Comparison of ENCODE assay signal across 8 cellular contexts in the genomic region with DNA sequence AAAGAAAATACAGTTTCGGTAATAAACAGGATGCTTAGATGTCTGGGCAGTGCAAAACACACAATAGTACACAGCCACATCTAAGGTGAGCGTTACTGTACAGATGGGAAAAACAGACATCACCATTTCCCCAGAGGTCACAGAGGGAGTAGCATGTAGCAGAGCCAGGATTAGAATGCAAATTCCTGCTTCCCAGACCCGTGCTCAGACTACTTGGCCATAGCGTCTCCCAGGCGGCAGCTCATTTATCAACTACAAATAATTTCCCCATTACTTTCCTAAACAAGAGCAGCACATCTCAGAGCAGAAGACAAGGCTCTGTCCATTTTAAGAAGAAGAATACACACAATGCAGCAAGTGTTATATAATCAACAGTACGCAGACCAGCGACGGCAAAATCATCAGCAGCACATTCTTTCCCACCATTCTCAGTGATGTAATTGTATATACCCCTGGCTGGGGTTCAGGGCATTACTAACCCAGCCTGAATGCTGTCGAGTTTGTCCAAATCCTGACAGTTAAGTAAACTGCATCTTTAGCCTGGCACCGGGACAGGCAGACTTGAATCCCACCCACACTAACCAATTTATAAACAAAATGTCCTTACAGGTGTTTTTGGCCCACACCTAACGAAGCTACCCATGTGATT.
DNase-seq lines count a peak whose midpoint lies in the region; ATAC-seq and TF ChIP-seq lines count a peak whose summit lies in the region.

No MANE protein-coding gene starts in this region.

- no peaks in the 10 kb centered on the region for H3K4me1 Mint-ChIP-seq in activated T-cell treated with anti-CD3 and anti-CD28 coated beads, Interleukin-2, amount 50 U/mL, for 4 hours (ENCODE audit: low read depth)

- intact Hi-C loops in psoas muscle (cut with DNase I), result no loop called here

- peaks cover 9% of the 10 kb centered on the region for H3K4me1 ChIP-seq in psoas muscle

- H3K27ac ChIP-seq in psoas muscle, result no peak overlapping the region

- peaks cover 0 to 7% of the 10 kb centered on the region in 2 donors for H3K36me3 ChIP-seq in psoas muscle (ENCODE audit: insufficient read depth in 1 of 2, low read depth in 1 of 2)

- no peaks in the 10 kb centered on the region for H3K9me3 ChIP-seq in psoas muscle

- H3K9me3 Mint-ChIP-seq in activated T-cell treated with anti-CD3 and anti-CD28 coated beads, Interleukin-2, amount 50 U/mL, for 4 hours, result no peaks in the 10 kb centered on the region

- 12 to 16% (median 15%) methylated on average over 11 of the region's 11 CpGs for WGBS in psoas muscle, 3 donors

- no peak overlapping the region for H3K4me3 Mint-ChIP-seq in activated T-cell treated with anti-CD3 and anti-CD28 coated beads, Interleukin-2, amount 50 U/mL, for 4 hours

- ATAC-seq in psoas muscle (peak in 3 of 4 donors; percentile 58 to 67 (median 59)), GM18867 (IDR thresholded peaks at IDR 0.05; ENCODE audit: unreplicated experiment) (no peak)
- no peak for ATAC-seq in activated T-cell treated with anti-CD3 and anti-CD28 coated beads, Interleukin-2, amount 50 U/mL, for 4 hours

- H3K27me3 Mint-ChIP-seq in activated T-cell treated with anti-CD3 and anti-CD28 coated beads, Interleukin-2, amount 50 U/mL, for 4 hours (ENCODE audit: low read depth), result no peaks in the 10 kb centered on the region

- H3K36me3 Mint-ChIP-seq in activated T-cell treated with anti-CD3 and anti-CD28 coated beads, Interleukin-2, amount 50 U/mL, for 4 hours (ENCODE audit: insufficient read depth), result no peaks in the 10 kb centered on the region

- peak overlapping the region; percentile 32 for H3K4me3 ChIP-seq in fibroblast of the aortic adventitia (ENCODE audit: low read depth, low read length)
- no peak overlapping the region for H3K4me3 ChIP-seq in psoas muscle

- no peaks in the 10 kb centered on the region for H3K27me3 ChIP-seq in psoas muscle (ENCODE audit: insufficient read depth in 3 of 3, low read length in 2 of 3)

- TF ChIP-seq CTCF in fibroblast of the aortic adventitia (IDR thresholded peaks at IDR 0.05; ENCODE audit: insufficient read depth, low read length) (peak; percentile 57), psoas muscle (IDR thresholded peaks at IDR 0.05) (peak; percentile 19)

- DNase-seq in EL, result peak; percentile 88
- DNase-seq in NCI-H524 treated with DMSO at 0.1 percent for 48 hours (lab: John Stamatoyannopoulos, UW), result peak; percentile 34
- peak; percentile 88 for DNase-seq in fibroblast of the aortic adventitia (ENCODE audit: low read depth)
- DNase-seq in psoas muscle, result no peak
- DNase-seq in activated effector memory CD4-positive, alpha-beta T cell treated with Interleukin-2 at 50 U/mL for 16 hours, result no peak
- DNase-seq in putamen (ENCODE audit: low spot score), result no peak
- DNase-seq in activated T-cell treated with anti-CD3 and anti-CD28 coated beads, Interleukin-2, amount 50 U/mL, for 4 hours, result no peak

Comparison
In these comparisons a context has a peak if more than half of its experiments do, and no peak if none do; other contexts are left out.
1. DNase-seq: peak in EL (single experiment), NCI-H524 treated with DMSO at 0.1 percent for 48 hours (single experiment) and fibroblast of the aortic adventitia (single experiment); none in psoas muscle (0 of 2), activated effector memory CD4-positive, alpha-beta T cell treated with Interleukin-2 at 50 U/mL for 16 hours (single experiment), putamen (single experiment) and activated T-cell treated with anti-CD3 and anti-CD28 coated beads, Interleukin-2, amount 50 U/mL, for 4 hours (single experiment).
2. ATAC-seq: peak in psoas muscle (3 of 4); none in GM18867 (single experiment) and activated T-cell treated with anti-CD3 and anti-CD28 coated beads, Interleukin-2, amount 50 U/mL, for 4 hours (0 of 2).